Comparison of ENCODE assay signal across 9 cellular contexts in genomic region chr4:98626350-98626749, GRCh38. TPM values are rescaled to one million over a fixed set of nuclear protein-coding genes. Genes with fewer than 3 reads are reported as not detected.
DNase-seq lines count a peak whose midpoint lies in the region; ATAC-seq lines count a peak whose summit lies in the region.
"Had no signal": no experiment of that assay in that cellular context is flagged by ENCODE, and none has a peak within 500 bp of the region (broad histone marks: within the 10 kb centered on the region; RNA-seq: fewer than 3 reads in every experiment).

No MANE protein-coding gene starts in this region.

- H3K4me3 Mint-ChIP-seq in CD4-positive, CD25-positive, alpha-beta regulatory T cell: peak overlapping the region in 1 of 4 donors; percentile 50

- peaks cover 33 to 88% (median 75%) of the 10 kb centered on the region in 4 donors for H3K4me1 Mint-ChIP-seq in CD4-positive, CD25-positive, alpha-beta regulatory T cell

- H3K27me3 Mint-ChIP-seq in CD4-positive, CD25-positive, alpha-beta regulatory T cell: no peaks in the 10 kb centered on the region

- no peaks in the 10 kb centered on the region for H3K36me3 Mint-ChIP-seq in CD4-positive, CD25-positive, alpha-beta regulatory T cell

- no peaks in the 10 kb centered on the region for H3K9me3 ChIP-seq in CD4-positive, CD25-positive, alpha-beta regulatory T cell (ENCODE audit: control insufficient read depth in 2 of 2, low read length in 2 of 2)
- H3K9me3 ChIP-seq: right lobe of liver had no signal

- peaks cover 0 to 2% (median 0%) of the 10 kb centered on the region in 7 donors for H3K9me3 Mint-ChIP-seq in CD4-positive, CD25-positive, alpha-beta regulatory T cell

- DNase-seq in CD4-positive, CD25-positive, alpha-beta regulatory T cell: no peak
- DNase-seq in Kasumi-1 (lab: John Stamatoyannopoulos, UW) (peak; percentile 53 to 57), caudate nucleus (lab: John Stamatoyannopoulos, UW) (peak in 2 of 61 donors; percentile 21 to 60), myocyte (ENCODE audit: low read depth) (peak; percentile 58), NCI-H1930 (lab: John Stamatoyannopoulos, UW) (no peak), NCI-H2171 treated with DMSO at 0.1 percent for 48 hours (lab: John Stamatoyannopoulos, UW) (no peak)
- no peak for DNase-seq in activated CD4-positive, alpha-beta T cell treated with anti-CD3 and anti-CD28 coated beads, Interleukin-2, amount 50 U/mL, for 4 hours
- DNase-seq in stimulated activated CD4-positive, alpha-beta T cell treated with anti-CD3 and anti-CD28 coated beads, Interleukin-2, amount 100 ng/mL, for 48 hours: no peak

- peak overlapping the region; percentile 68 to 86 (median 83) for H3K27ac Mint-ChIP-seq in CD4-positive, CD25-positive, alpha-beta regulatory T cell

- peaks cover 34% of the 10 kb centered on the region for H3K4me1 ChIP-seq in CD4-positive, CD25-positive, alpha-beta regulatory T cell (ENCODE audit: control insufficient read depth, insufficient read depth, low read length, poor library complexity, severe bottlenecking)
- H3K4me1 ChIP-seq: right lobe of liver had no signal

- H3K4me3 ChIP-seq in CD4-positive, CD25-positive, alpha-beta regulatory T cell (ENCODE audit: low read depth, low read length): no peak overlapping the region
- H3K4me3 ChIP-seq: right lobe of liver had no signal

- ATAC-seq in CD4-positive, CD25-positive, alpha-beta regulatory T cell (ENCODE audit: low read depth in 2 of 2): no peak

- no peak overlapping the region for H3K27ac ChIP-seq in CD4-positive, CD25-positive, alpha-beta regulatory T cell (ENCODE audit: insufficient read depth, low read length, poor library complexity, severe bottlenecking)
- peak overlapping the region; percentile 70 for H3K27ac ChIP-seq in caudate nucleus (ENCODE audit: low read depth, low read length)
- H3K27ac ChIP-seq: right lobe of liver had no signal

- H3K27me3 ChIP-seq in CD4-positive, CD25-positive, alpha-beta regulatory T cell (ENCODE audit: control insufficient read depth, insufficient read depth, low read length): no peaks in the 10 kb centered on the region
- H3K27me3 ChIP-seq: right lobe of liver had no signal

- H3K36me3 ChIP-seq in CD4-positive, CD25-positive, alpha-beta regulatory T cell (ENCODE audit: control insufficient read depth, insufficient read depth, low read length): no peaks in the 10 kb centered on the region
- H3K36me3 ChIP-seq: right lobe of liver had no signal

RNA-seq across cellular contexts. Expression of gene TSPAN5, which starts 32.1 kb away (rescaled TPM):
- 21.2 TPM for total RNA-seq in CD4-positive, CD25-positive, alpha-beta regulatory T cell
- polyA plus RNA-seq in CD4-positive, CD25-positive, alpha-beta regulatory T cell: 10 to 100 TPM; 38.8 to 52.7 (median 43.9) TPM
- total RNA-seq in myocyte: 14.1 and 19.7 TPM in 2 replicates
- polyA plus RNA-seq in myocyte (2012): 13.9 TPM

Comparison
In these comparisons a context has a peak if more than half of its experiments do, and no peak if none do; other contexts are left out.
1. DNase-seq: peak in Kasumi-1 (2 of 2) and myocyte (single experiment); none in CD4-positive, CD25-positive, alpha-beta regulatory T cell (0 of 3), NCI-H1930 (0 of 2), activated CD4-positive, alpha-beta T cell treated with anti-CD3 and anti-CD28 coated beads, Interleukin-2, amount 50 U/mL, for 4 hours (0 of 2), NCI-H2171 treated with DMSO at 0.1 percent for 48 hours (single experiment) and stimulated activated CD4-positive, alpha-beta T cell treated with anti-CD3 and anti-CD28 coated beads, Interleukin-2, amount 100 ng/mL, for 48 hours (0 of 2).